ENCODE assay signal across 8 cellular contexts in the genomic region with DNA sequence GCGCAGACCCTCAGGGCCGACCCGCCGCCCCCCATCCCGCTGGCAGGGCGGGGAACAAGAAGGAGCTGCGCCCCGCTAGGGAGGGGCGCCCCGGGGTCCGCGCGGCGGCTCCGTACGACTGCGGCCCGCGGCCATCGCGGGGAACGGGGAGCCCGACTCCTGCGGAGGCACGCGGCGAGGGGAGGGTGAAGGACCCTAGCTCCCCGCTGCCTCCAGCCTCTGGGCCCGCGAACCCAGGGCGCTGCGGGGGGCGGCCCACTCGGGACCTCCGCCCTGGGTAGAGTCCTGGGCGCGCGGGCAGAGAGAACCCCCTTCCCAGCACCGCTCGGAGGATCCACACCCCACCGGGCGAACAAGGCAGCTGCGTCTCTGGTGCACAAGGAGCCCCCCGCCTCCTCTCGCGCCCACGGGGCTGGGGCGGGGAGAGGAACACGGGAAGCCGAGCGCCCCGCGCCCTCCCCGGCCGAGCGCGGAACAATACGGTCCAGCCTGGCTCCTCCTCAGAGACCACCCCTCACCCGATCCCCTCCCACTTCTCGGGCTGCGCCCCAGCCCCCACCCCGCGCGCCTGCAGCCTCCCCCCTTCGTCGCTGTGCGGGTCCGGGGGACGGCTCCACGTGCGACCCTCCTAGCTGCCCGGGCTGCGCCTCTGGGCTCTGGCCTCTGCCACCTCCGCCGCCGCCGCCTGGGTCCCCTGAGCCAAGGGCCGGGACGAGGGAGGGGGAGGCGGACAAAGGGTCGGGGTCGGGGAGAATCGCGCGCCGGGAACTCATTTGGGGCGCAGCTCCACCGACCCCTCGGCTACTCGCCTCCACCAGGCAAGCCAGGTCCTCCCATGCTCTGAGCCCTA. TPM values are rescaled to one million over a fixed set of nuclear protein-coding genes. Genes with fewer than 3 reads are reported as not detected.
A peak's percentile ranks its signal among the peaks of the same experiment; 100 is the strongest.
DNase-seq lines count a peak whose midpoint lies in the region; ATAC-seq and TF ChIP-seq lines count a peak whose summit lies in the region.

TSS of gene WDR86 (minus strand) at position 484 of the 850 bp plus-strand sequence. CDS start at position 35, 449 bp downstream.

- no peaks in the 10 kb centered on the region for H3K4me1 ChIP-seq in IMR-90 (ENCODE audit: control insufficient read depth, insufficient read depth, low read length)

- H3K27me3 ChIP-seq in IMR-90 (ENCODE audit: control insufficient read depth, insufficient read depth, low read length), result peaks cover 71% of the 10 kb centered on the region

- no TSS peak for BruUV-seq in IMR-90 (replicated peaks; lab: Mats Ljungman, UMichigan)

- no peak within 1 kb of the TSS for H4K91ac ChIP-seq in IMR-90 (ENCODE audit: insufficient read depth, low read depth, low read length)

- peak within 1 kb of the TSS; percentile 8 for H2AK9ac ChIP-seq in IMR-90 (replicated peaks; ENCODE audit: low read depth, low read length, poor library complexity)

- POLR2A ChIA-PET in IMR-90 (lab: Charles Lee; ENCODE audit: unreplicated experiment), result no interaction called here

- in situ Hi-C loops in IMR-90 (cut with MboI; ENCODE audit: low sequenced_read_pairs), result no loop called here

- H4K8ac ChIP-seq in IMR-90 (ENCODE audit: low read depth in 2 of 2, low read length in 2 of 2), result no peak within 1 kb of the TSS

- H3K4me2 ChIP-seq in IMR-90 (ENCODE audit: low read depth, low read length), result peak within 1 kb of the TSS; percentile 37; the same call in 1 of the 2 replicates

- no peaks in the 10 kb centered on the region for H4K20me1 ChIP-seq in IMR-90 (ENCODE audit: insufficient read depth, low read length)

- CTCF ChIA-PET in IMR-90 (lab: Yijun Ruan, JAX), result no interaction called here

- no peaks in the 10 kb centered on the region; the same call in 1 of the 2 replicates for H3K9me3 ChIP-seq in IMR-90 (ENCODE audit: control insufficient read depth, insufficient read depth, low read length)

- intact Hi-C loops in IMR-90 (cut with micrococcal nuclease), result no loop called here

- no peak within 1 kb of the TSS for H3K14ac ChIP-seq in IMR-90 (replicated peaks; ENCODE audit: low read depth, low read length)

- H3K9ac ChIP-seq in IMR-90 (ENCODE audit: low read depth, low read length), result peak within 1 kb of the TSS; percentile 24; the same call in 1 of the 2 replicates

- TF ChIP-seq POLR2A in IMR-90 (IDR thresholded peaks at IDR 0.05; ENCODE audit: low read depth, low read length), result no peak

- H4K5ac ChIP-seq in IMR-90 (ENCODE audit: low read depth, low read length), result no peak within 1 kb of the TSS

- no peak within 1 kb of the TSS for H3K27ac ChIP-seq in IMR-90 (ENCODE audit: insufficient read depth, low read length)
- peak within 1 kb of the TSS in 15 of 21 experiments; percentile 5 to 83 (median 54) for H3K27ac ChIP-seq in skin epidermis

- H3K18ac ChIP-seq in IMR-90 (ENCODE audit: low read depth, low read length), result no peak within 1 kb of the TSS; the same call in 1 of the 2 replicates

- WGBS in IMR-90 (ENCODE audit: extremely low coverage in 2 of 2, insufficient read length in 1 of 2), 2 experiments, result 0% methylated on average over 9 of the region's 90 CpGs; no CpG with 5 or more reads in 1 of the 2 experiments

- no peaks in the 10 kb centered on the region for H3K36me3 ChIP-seq in IMR-90 (ENCODE audit: control insufficient read depth, insufficient read depth, low read length)

- H2BK5ac ChIP-seq in IMR-90 (ENCODE audit: low read depth, low read length, poor library complexity, severe bottlenecking), result no peak within 1 kb of the TSS

- 0 out of 2 replicates have a peak, but pooled peaks cover 3% of the 10 kb centered on the region for H3K9me1 ChIP-seq in IMR-90 (ENCODE audit: insufficient read depth, low read length)

- H2BK15ac ChIP-seq in IMR-90 (ENCODE audit: low read depth, low read length), result no peak within 1 kb of the TSS

- no peak within 1 kb of the TSS for H2BK120ac ChIP-seq in IMR-90 (ENCODE audit: low read depth, low read length)

- dilution Hi-C loops in IMR-90 (cut with HindIII; ENCODE audit: low sequenced_read_pairs, unreplicated experiment), result no loop called here

- H2AFZ ChIP-seq in IMR-90 (replicated peaks; ENCODE audit: low read length, poor library complexity), result peak within 1 kb of the TSS; percentile 72

- no peak for TF ChIP-seq RAD21 in IMR-90 (IDR thresholded peaks at IDR 0.05; ENCODE audit: low read length)

- no peak within 1 kb of the TSS; the same call in 1 of the 2 replicates for H3K23ac ChIP-seq in IMR-90 (ENCODE audit: low read depth, low read length)

- no peak within 1 kb of the TSS for H3K56ac ChIP-seq in IMR-90 (ENCODE audit: extremely low read depth, insufficient read depth, low read length)

- TF ChIP-seq CTCF in IMR-90 (conservative IDR thresholded peaks at IDR 0.05; ENCODE audit: low read depth, low read length), result no peak

- H3K4me3 ChIP-seq in IMR-90 (ENCODE audit: insufficient read depth, low read depth, low read length), result peak within 1 kb of the TSS; percentile 36
- H3K4me3 ChIP-seq in iPS-11a (ENCODE audit: low read depth, low read length), result peak within 1 kb of the TSS; percentile 77
- H3K4me3 ChIP-seq in skin epidermis, result peak within 1 kb of the TSS; percentile 6 to 39 (median 24)

- no peak within 1 kb of the TSS for H2AK5ac ChIP-seq in IMR-90 (ENCODE audit: low read depth, low read length)

- peak; percentile 21 for ATAC-seq in IMR-90 (ENCODE audit: low read depth)
- ATAC-seq in GM19455 (IDR thresholded peaks at IDR 0.05; ENCODE audit: unreplicated experiment), result no peak
- ATAC-seq in HG03095 (IDR thresholded peaks at IDR 0.05; ENCODE audit: unreplicated experiment), result no peak
- no peak for ATAC-seq in HG03025 (IDR thresholded peaks at IDR 0.05; ENCODE audit: low FRiP score, unreplicated experiment)

- DNase-seq in IMR-90 (no peak), hypothalamus (lab: John Stamatoyannopoulos, UW) (no peak)
- DNase-seq in activated effector memory CD4-positive, alpha-beta T cell treated with Interleukin-2 at 50 U/mL for 16 hours, result peak; percentile 24

- no peaks in the 10 kb centered on the region for H3K79me1 ChIP-seq in IMR-90 (ENCODE audit: low read depth in 1 of 2, low read length in 2 of 2)

- H2BK20ac ChIP-seq in IMR-90 (ENCODE audit: low read depth, low read length), result no peak within 1 kb of the TSS

- no peak within 1 kb of the TSS for H3K4ac ChIP-seq in IMR-90 (ENCODE audit: low read depth, low read length)

TF ChIP-seq in IMR-90, 13 proteins besides CTCF, POLR2A, EP300 and RAD21:
- TF ChIP-seq NFE2L2 (IDR thresholded peaks at IDR 0.05; ENCODE audit: low read depth, low read length) (no peak), SMC3 (IDR thresholded peaks at IDR 0.05; ENCODE audit: low read depth, low read length) (no peak), RFX5 (IDR thresholded peaks at IDR 0.05; ENCODE audit: low read depth, low read length) (no peak), FOS (IDR thresholded peaks at IDR 0.05; ENCODE audit: low read depth, low read length) (no peak), MAZ (IDR thresholded peaks at IDR 0.05; ENCODE audit: borderline replicate concordance, low read depth, low read length) (no peak), BHLHE40 (IDR thresholded peaks at IDR 0.05; ENCODE audit: low read depth, low read length) (no peak), USF2 (IDR thresholded peaks at IDR 0.05; ENCODE audit: low read depth, low read length) (no peak), MXI1 (IDR thresholded peaks at IDR 0.05; ENCODE audit: borderline replicate concordance, low read depth, low read length) (no peak), CEBPB (IDR thresholded peaks at IDR 0.05; ENCODE audit: low read depth, low read length) (no peak), CHD1 (IDR thresholded peaks at IDR 0.05; ENCODE audit: low read depth, low read length) (no peak), ELK1 (IDR thresholded peaks at IDR 0.05; ENCODE audit: borderline replicate concordance, low read depth, low read length) (no peak)

RNA-seq across cellular contexts. Expression of gene WDR86, which starts in this region (rescaled TPM):
- total RNA-seq in IMR-90 (2012; rRNA removed), result not detected in 2 replicates
- polyA plus RNA-seq in IMR-90 (2012; rRNA removed), result not detected in 2 replicates
- polyA plus RNA-seq in IMR-90 (2012; cell fraction: cytosol; rRNA removed), result 0.11 TPM in 1 of 2 replicates, not detected in the other
- 0.39 and 0.52 TPM in 2 replicates for polyA plus RNA-seq in IMR-90 (2012; cell fraction: nucleus; rRNA removed; ENCODE audit: low replicate concordance)

Comparison
In these comparisons a context has a peak if more than half of its experiments do, and no peak if none do; other contexts are left out.
1. Peak in ATAC-seq, H3K4me3 ChIP-seq, H3K9ac ChIP-seq and H3K4me2 ChIP-seq in IMR-90; RNA of the gene not detected or under 1 TPM.
2. H3K4me3 ChIP-seq: peak in every context shown above with its lines; median percentile 77 in iPS-11a; 36 in IMR-90; 24 in skin epidermis.